ENCODE assay signal across 1 cellular context in the genomic region with DNA sequence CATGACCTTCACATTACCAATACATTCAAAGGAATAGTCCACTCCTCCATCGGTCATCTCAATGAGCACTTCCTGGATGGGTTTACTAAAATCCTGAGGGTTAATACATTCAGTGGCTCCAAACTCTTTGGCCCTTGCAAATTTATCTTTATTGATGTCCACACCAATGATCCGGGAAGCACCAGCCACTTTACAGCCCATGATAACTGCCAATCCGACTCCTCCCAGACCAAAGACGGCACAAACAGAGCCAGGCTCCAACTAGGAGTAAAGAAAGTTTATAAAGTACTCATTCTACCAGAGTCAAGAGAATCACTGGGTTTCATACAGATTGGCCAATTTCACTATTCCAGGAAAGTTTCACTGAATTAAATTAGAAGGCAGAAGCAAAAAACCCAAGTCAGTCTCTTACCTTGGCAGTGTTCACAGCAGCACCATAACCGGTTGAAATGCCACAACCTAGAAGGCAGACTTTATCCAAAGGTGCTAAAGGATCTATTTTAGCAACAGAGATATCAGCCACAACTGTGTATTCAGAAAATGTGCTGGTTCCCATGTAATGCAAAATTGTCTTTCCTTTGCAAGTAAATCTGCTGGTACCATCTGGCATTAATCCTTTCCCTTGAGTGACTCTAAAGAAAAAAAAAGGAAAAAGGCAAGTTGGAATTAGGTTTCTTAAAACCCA.
TF ChIP-seq lines count a peak whose summit lies in the region.

No MANE protein-coding gene starts in this region.

TF ChIP-seq in IMR-90, 13 proteins besides CTCF, POLR2A, EP300 and RAD21:
- no peak for TF ChIP-seq SMC3 (IDR thresholded peaks at IDR 0.05; ENCODE audit: low read depth, low read length)
TF ChIP-seq in IMR-90: peak in this region for 0.
